Comparison of ENCODE assay signal across 1 cellular context in the genomic region with DNA sequence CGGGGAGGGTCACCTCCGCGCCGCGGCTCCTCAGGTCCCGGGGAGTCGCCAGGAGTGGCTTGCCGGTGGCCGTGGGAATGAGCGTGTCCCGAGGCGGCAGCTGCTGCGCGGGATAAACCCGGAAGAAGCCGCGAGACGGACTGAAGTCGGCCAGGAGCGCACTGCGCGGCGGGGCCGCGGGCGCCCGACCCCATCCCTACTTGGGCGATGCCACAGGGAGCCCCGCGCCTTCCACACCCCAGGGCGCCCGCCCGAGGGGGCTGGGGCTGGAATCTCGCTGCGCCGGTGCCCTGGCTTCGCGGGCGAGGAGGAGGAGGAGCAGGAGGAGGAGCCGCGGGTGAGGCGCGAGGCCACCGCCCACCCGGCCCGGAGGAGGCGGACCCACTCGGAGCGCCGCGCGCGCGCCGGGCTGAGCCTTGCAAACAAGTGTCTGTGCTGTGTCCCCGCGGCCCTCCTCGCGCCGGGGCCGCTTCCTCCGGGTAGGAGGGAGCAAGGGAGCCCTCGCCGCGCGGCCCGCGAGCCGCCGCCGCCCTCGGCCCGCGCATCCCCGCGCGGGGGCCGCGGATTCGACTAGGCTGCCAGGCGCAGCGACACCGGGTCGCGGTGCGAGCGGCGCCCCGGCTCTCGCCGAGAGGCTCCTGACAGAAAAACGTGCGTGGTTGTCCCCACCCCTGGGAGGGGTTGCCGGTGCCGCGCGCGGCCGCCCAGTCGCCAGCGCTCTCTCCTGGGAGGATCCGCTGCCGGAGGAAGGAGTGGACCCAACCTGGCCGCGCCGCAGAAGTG.
A peak's percentile ranks its signal among the peaks of the same experiment; 100 is the strongest.
TF ChIP-seq lines count a peak whose summit lies in the region.

A gene (plus strand): TSS at position 412 of the 783 bp plus-strand sequence.

TF ChIP-seq in K562, 482 proteins besides CTCF, POLR2A, EP300 and RAD21 (continued from another document and continues in another):
- TF ChIP-seq, protein P1, sequence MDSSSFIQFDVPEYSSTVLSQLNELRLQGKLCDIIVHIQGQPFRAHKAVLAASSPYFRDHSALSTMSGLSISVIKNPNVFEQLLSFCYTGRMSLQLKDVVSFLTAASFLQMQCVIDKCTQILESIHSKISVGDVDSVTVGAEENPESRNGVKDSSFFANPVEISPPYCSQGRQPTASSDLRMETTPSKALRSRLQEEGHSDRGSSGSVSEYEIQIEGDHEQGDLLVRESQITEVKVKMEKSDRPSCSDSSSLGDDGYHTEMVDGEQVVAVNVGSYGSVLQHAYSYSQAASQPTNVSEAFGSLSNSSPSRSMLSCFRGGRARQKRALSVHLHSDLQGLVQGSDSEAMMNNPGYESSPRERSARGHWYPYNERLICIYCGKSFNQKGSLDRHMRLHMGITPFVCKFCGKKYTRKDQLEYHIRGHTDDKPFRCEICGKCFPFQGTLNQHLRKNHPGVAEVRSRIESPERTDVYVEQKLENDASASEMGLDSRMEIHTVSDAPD (CRISPR knock-in tag; IDR thresholded peaks at IDR 0.05) = no peak
- TF ChIP-seq LARP7 (IDR thresholded peaks at IDR 0.05) (no peak), FOXA3 (CRISPR knock-in tag; conservative IDR thresholded peaks at IDR 0.05 in 1 of 2, IDR thresholded peaks at IDR 0.05 in 1 of 2) (no peak), BRD4 (IDR thresholded peaks at IDR 0.05) (no peak), MAZ (CRISPR knock-in tag; conservative IDR thresholded peaks at IDR 0.05 in 1 of 2, IDR thresholded peaks at IDR 0.05 in 1 of 2) (peak; percentile 76 to 84), EZH2 (IDR thresholded peaks at IDR 0.05; ENCODE audit: borderline replicate concordance, low read depth, low read length) (no peak), ZNF197 (CRISPR knock-in tag; IDR thresholded peaks at IDR 0.05; ENCODE audit: low read depth) (no peak), CAMTA2 (CRISPR knock-in tag; conservative IDR thresholded peaks at IDR 0.05) (no peak), RHOXF2B (CRISPR knock-in tag; conservative IDR thresholded peaks at IDR 0.05) (no peak), RBM34 (IDR thresholded peaks at IDR 0.05; ENCODE audit: borderline replicate concordance, insufficient read depth, low read length) (peak; percentile 88; the same call in 1 of the 2 replicates), RFX5 (IDR thresholded peaks at IDR 0.05; ENCODE audit: low read depth, low read length) (no peak), FIP1L1 (IDR thresholded peaks at IDR 0.05; ENCODE audit: low read depth, low read length, poor library complexity, severe bottlenecking) (peak; percentile 93), SOX6 (IDR thresholded peaks at IDR 0.05) (peak; percentile 27; the same call in 1 of the 2 replicates), ZKSCAN1 (IDR thresholded peaks at IDR 0.05; ENCODE audit: low read depth, low read length) (no peak), TEAD1 (CRISPR knock-in tag; IDR thresholded peaks at IDR 0.05) (no peak), ZNF431 (CRISPR knock-in tag; IDR thresholded peaks at IDR 0.05) (0 out of 2 replicates have a peak, but pooled peaks have one; percentile 47), ETV5 (CRISPR knock-in tag; IDR thresholded peaks at IDR 0.05; ENCODE audit: low read depth) (no peak), TAF9B (IDR thresholded peaks at IDR 0.05; ENCODE audit: partially characterized antibody) (no peak), NCOR1 (IDR thresholded peaks at IDR 0.05) (no peak), POLR2H (tag; IDR thresholded peaks at IDR 0.05; ENCODE audit: low read depth) (no peak), SRSF1 (IDR thresholded peaks at IDR 0.05; ENCODE audit: low read depth, low read length) (no peak), KAT8 (IDR thresholded peaks at IDR 0.05; ENCODE audit: low read depth) (no peak), CHD1 (IDR thresholded peaks at IDR 0.05; ENCODE audit: low read length) (no peak), ZKSCAN8 (CRISPR knock-in tag; IDR thresholded peaks at IDR 0.05) (no peak), SETDB1 (IDR thresholded peaks at IDR 0.05; ENCODE audit: low read length) (no peak), RCOR1 (IDR thresholded peaks at IDR 0.05; ENCODE audit: borderline replicate concordance in 1 of 2, low read depth in 2 of 2, low read length in 2 of 2) (no peak), SMARCA5 (IDR thresholded peaks at IDR 0.05) (no peak), HNRNPLL (IDR thresholded peaks at IDR 0.05; ENCODE audit: low read depth, low read length, poor library complexity, severe bottlenecking) (peak; percentile 30), NR3C1 (CRISPR knock-in tag; IDR thresholded peaks at IDR 0.05) (no peak), RNF2 (IDR thresholded peaks at IDR 0.05) (no peak), GABPB2 (CRISPR knock-in tag; conservative IDR thresholded peaks at IDR 0.05) (no peak), CXXC5 (CRISPR knock-in tag; IDR thresholded peaks at IDR 0.05) (peak; percentile 82)
- TF ChIP-seq, protein P2, sequence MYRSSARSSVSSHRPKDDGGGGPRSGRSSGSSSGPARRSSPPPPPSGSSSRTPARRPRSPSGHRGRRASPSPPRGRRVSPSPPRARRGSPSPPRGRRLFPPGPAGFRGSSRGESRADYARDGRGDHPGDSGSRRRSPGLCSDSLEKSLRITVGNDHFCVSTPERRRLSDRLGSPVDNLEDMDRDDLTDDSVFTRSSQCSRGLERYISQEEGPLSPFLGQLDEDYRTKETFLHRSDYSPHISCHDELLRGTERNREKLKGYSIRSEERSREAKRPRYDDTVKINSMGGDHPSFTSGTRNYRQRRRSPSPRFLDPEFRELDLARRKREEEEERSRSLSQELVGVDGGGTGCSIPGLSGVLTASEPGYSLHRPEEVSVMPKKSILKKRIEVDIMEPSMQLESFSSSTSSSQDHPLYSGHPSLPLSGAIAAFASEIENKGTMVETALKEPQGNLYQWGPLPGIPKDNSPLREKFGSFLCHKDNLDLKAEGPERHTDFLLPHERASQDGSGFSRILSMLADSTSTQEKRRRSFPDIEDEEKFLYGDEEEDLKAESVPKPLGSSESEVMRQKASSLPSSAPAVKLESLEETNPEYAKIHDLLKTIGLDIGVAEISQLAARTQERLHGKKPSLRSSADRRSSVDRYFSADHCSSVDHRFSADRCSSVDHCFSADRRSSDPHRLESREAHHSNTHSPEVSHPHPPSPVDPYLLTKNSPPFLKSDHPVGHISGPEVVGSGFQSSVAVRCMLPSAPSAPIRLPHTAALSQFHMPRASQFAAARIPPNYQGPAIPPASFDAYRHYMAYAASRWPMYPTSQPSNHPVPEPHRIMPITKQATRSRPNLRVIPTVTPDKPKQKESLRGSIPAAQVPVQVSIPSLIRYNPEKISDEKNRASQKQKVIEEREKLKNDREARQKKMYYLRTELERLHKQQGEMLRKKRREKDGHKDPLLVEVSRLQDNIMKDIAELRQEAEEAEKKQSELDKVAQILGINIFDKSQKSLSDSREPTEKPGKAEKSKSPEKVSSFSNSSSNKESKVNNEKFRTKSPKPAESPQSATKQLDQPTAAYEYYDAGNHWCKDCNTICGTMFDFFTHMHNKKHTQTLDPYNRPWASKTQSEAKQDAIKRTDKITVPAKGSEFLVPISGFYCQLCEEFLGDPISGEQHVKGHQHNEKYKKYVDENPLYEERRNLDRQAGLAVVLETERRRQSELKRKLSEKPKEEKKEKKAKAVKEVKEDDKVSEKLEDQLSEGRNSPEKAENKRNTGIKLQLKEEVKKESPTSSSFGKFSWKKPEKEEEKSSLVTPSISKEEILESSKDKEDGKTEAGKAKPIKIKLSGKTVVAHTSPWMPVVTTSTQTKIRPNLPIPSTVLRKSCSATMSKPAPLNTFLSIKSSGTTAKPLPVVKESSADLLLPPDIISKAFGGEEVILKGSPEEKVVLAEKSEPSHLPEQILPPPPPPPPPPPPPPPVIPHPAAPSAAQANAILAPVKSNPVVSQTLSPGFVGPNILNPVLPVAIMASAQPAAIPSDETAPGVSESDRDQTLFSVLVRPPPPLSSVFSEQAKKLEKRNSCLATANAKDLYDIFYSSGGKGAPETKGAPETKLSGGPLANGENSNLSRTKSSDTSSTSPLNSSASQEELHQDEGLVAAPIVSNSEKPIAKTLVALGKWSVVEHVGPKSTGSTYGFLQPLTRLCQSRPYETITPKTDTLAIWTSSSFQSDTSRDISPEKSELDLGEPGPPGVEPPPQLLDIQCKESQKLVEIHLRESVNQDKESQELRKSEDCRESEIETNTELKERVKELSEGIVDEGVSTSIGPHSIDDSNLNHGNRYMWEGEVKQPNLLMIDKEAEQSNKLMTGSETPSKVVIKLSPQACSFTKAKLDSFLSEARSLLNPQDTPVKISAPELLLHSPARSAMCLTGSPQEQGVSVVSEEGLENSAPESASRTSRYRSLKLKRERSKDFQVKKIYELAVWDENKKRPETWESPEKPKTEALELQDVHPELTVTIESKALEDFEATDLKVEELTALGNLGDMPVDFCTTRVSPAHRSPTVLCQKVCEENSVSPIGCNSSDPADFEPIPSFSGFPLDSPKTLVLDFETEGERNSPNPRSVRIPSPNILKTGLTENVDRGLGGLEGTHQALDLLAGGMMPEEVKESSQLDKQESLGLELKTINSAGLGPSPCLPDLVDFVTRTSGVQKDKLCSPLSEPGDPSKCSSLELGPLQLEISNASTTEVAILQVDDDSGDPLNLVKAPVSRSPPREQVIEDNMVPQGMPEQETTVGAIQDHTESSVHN (IDR thresholded peaks at IDR 0.05; ENCODE audit: borderline replicate concordance in 1 of 2, low read depth in 1 of 2) = no peak
- TF ChIP-seq, protein P3, sequence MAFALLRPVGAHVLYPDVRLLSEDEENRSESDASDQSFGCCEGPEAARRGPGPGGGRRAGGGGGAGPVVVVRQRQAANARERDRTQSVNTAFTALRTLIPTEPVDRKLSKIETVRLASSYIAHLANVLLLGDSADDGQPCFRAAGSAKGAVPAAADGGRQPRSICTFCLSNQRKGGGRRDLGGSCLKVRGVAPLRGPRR (CRISPR knock-in tag; IDR thresholded peaks at IDR 0.05) = no peak
- TF ChIP-seq, protein P4, sequence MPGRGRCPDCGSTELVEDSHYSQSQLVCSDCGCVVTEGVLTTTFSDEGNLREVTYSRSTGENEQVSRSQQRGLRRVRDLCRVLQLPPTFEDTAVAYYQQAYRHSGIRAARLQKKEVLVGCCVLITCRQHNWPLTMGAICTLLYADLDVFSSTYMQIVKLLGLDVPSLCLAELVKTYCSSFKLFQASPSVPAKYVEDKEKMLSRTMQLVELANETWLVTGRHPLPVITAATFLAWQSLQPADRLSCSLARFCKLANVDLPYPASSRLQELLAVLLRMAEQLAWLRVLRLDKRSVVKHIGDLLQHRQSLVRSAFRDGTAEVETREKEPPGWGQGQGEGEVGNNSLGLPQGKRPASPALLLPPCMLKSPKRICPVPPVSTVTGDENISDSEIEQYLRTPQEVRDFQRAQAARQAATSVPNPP (IDR thresholded peaks at IDR 0.05; ENCODE audit: borderline replicate concordance, insufficient read depth, insufficient read length) = no peak
- TF ChIP-seq, protein P5, sequence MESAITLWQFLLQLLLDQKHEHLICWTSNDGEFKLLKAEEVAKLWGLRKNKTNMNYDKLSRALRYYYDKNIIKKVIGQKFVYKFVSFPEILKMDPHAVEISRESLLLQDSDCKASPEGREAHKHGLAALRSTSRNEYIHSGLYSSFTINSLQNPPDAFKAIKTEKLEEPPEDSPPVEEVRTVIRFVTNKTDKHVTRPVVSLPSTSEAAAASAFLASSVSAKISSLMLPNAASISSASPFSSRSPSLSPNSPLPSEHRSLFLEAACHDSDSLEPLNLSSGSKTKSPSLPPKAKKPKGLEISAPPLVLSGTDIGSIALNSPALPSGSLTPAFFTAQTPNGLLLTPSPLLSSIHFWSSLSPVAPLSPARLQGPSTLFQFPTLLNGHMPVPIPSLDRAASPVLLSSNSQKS (CRISPR knock-in tag; IDR thresholded peaks at IDR 0.05) = no peak
- TF ChIP-seq, protein P6, sequence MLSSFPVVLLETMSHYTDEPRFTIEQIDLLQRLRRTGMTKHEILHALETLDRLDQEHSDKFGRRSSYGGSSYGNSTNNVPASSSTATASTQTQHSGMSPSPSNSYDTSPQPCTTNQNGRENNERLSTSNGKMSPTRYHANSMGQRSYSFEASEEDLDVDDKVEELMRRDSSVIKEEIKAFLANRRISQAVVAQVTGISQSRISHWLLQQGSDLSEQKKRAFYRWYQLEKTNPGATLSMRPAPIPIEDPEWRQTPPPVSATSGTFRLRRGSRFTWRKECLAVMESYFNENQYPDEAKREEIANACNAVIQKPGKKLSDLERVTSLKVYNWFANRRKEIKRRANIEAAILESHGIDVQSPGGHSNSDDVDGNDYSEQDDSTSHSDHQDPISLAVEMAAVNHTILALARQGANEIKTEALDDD (IDR thresholded peaks at IDR 0.05) = no peak
- TF ChIP-seq, protein P7, sequence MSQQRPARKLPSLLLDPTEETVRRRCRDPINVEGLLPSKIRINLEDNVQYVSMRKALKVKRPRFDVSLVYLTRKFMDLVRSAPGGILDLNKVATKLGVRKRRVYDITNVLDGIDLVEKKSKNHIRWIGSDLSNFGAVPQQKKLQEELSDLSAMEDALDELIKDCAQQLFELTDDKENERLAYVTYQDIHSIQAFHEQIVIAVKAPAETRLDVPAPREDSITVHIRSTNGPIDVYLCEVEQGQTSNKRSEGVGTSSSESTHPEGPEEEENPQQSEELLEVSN (IDR thresholded peaks at IDR 0.05; ENCODE audit: borderline replicate concordance in 1 of 2, extremely low read depth in 1 of 2, insufficient read depth in 1 of 2, insufficient read length in 1 of 2, low read depth in 1 of 2, low read length in 1 of 2, poor library complexity in 1 of 2, severe bottlenecking in 1 of 2) = peak; percentile 57 to 78
- TF ChIP-seq, protein P8, sequence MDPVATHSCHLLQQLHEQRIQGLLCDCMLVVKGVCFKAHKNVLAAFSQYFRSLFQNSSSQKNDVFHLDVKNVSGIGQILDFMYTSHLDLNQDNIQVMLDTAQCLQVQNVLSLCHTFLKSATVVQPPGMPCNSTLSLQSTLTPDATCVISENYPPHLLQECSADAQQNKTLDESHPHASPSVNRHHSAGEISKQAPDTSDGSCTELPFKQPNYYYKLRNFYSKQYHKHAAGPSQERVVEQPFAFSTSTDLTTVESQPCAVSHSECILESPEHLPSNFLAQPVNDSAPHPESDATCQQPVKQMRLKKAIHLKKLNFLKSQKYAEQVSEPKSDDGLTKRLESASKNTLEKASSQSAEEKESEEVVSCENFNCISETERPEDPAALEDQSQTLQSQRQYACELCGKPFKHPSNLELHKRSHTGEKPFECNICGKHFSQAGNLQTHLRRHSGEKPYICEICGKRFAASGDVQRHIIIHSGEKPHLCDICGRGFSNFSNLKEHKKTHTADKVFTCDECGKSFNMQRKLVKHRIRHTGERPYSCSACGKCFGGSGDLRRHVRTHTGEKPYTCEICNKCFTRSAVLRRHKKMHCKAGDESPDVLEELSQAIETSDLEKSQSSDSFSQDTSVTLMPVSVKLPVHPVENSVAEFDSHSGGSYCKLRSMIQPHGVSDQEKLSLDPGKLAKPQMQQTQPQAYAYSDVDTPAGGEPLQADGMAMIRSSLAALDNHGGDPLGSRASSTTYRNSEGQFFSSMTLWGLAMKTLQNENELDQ (CRISPR knock-in tag; IDR thresholded peaks at IDR 0.05; ENCODE audit: borderline replicate concordance) = no peak
